In genomic region chr21:41809891-41810596, GRCh38 we compare ENCODE assay signal across 22 cellular contexts. TPM values are rescaled to one million over a fixed set of nuclear protein-coding genes. Genes with fewer than 3 reads are reported as not detected.
DNase-seq lines count a peak whose midpoint lies in the region; ATAC-seq and TF ChIP-seq lines count a peak whose summit lies in the region.
"Had no signal": no experiment of that assay in that cellular context is flagged by ENCODE, and none has a peak within 500 bp of the region (broad histone marks: within the 10 kb centered on the region; RNA-seq: fewer than 3 reads in every experiment).

No MANE protein-coding gene starts in this region.

- H3K27me3 ChIP-seq in osteoblast (ENCODE audit: insufficient read depth, low read length) (no peaks in the 10 kb centered on the region), WERI-Rb-1 (ENCODE audit: insufficient read depth, low read depth, severe bottlenecking) (no peaks in the 10 kb centered on the region)
- H3K27me3 ChIP-seq: BLaER1 treated with 17β-estradiol and CSF1 and Interleukin-3, amounts not matched to agents 10 nM and 100 nM had no signal

- no peak overlapping the region for H2AFZ ChIP-seq in osteoblast (ENCODE audit: low read length)
- H2AFZ ChIP-seq: GM23248 had no signal

- DNase-seq in GM10266 (ENCODE audit: extremely low spot score) (peak; percentile 16), GM20000 (ENCODE audit: low spot score) (peak; percentile 28), osteoblast (ENCODE audit: insufficient read length, low spot score, missing footprints) (peak; percentile 55), WERI-Rb-1 (no peak)
- DNase-seq: CD4-positive, CD25-positive, alpha-beta regulatory T cell; CD8-positive, alpha-beta memory T cell; COR-L47; DMS 273 treated with DMSO at 0.1 percent for 48 hours; DMS53; DND-41; EL; GM23248; HFFc6; KBM-7 had no signal

- TF ChIP-seq CTCF in GM10266 (IDR thresholded peaks at IDR 0.05; ENCODE audit: control insufficient read depth, insufficient read depth, low read depth, missing control alignments) (no peak), GM20000 (IDR thresholded peaks at IDR 0.05; ENCODE audit: extremely low read depth, missing control alignments) (no peak), osteoblast (IDR thresholded peaks at IDR 0.05; ENCODE audit: extremely low read depth, low read depth, low read length) (no peak), WERI-Rb-1 (IDR thresholded peaks at IDR 0.05; ENCODE audit: low read depth, low read length) (no peak)

- no peak overlapping the region for H3K4me2 ChIP-seq in osteoblast (ENCODE audit: insufficient read depth, low read length)
- H3K4me2 ChIP-seq: BLaER1 treated with 17β-estradiol and CSF1 and Interleukin-3, amounts not matched to agents 10 nM and 100 nM had no signal

- no peak overlapping the region for H3K4me3 ChIP-seq in osteoblast (ENCODE audit: insufficient read depth, low read length)
- H3K4me3 ChIP-seq in WERI-Rb-1 (ENCODE audit: low read depth, low read length) = no peak overlapping the region
- H3K4me3 ChIP-seq: BLaER1 treated with 17β-estradiol and CSF1 and Interleukin-3, amounts not matched to agents 10 nM and 100 nM; GM23248 had no signal

- H4K20me1 ChIP-seq in osteoblast (ENCODE audit: insufficient read depth, low read length) = peaks cover 4% of the 10 kb centered on the region

- H3K9me3 ChIP-seq in osteoblast (ENCODE audit: low read depth, low read length) (no peaks in the 10 kb centered on the region), WERI-Rb-1 (ENCODE audit: severe bottlenecking) (no peaks in the 10 kb centered on the region)
- H3K9me3 ChIP-seq: BLaER1 treated with 17β-estradiol and CSF1 and Interleukin-3, amounts not matched to agents 10 nM and 100 nM had no signal

- ATAC-seq in esophagus mucosa = peak; percentile 35
- ATAC-seq in HG03442 (IDR thresholded peaks at IDR 0.05; ENCODE audit: unreplicated experiment) = no peak
- no peak for ATAC-seq in HG03039 (IDR thresholded peaks at IDR 0.05; ENCODE audit: unreplicated experiment)
- ATAC-seq: HCT116, HepG2 had no signal

- peaks cover 7% of the 10 kb centered on the region for H3K79me2 ChIP-seq in osteoblast (ENCODE audit: insufficient read depth, low read length)

- H3K4me1 ChIP-seq in osteoblast (ENCODE audit: insufficient read depth, low read length) = no peaks in the 10 kb centered on the region
- H3K4me1 ChIP-seq: BLaER1 treated with 17β-estradiol and CSF1 and Interleukin-3, amounts not matched to agents 10 nM and 100 nM had no signal

- H3K36me3 ChIP-seq in osteoblast (ENCODE audit: insufficient read depth, low read length) = peaks cover 15% of the 10 kb centered on the region
- peaks cover 41% of the 10 kb centered on the region for H3K36me3 ChIP-seq in WERI-Rb-1

- H3K27ac ChIP-seq in osteoblast (ENCODE audit: low read depth, low read length) = no peak overlapping the region
- no peak overlapping the region for H3K27ac ChIP-seq in WERI-Rb-1
- H3K27ac ChIP-seq: BLaER1 treated with 17β-estradiol and CSF1 and Interleukin-3, amounts not matched to agents 10 nM and 100 nM; GM23248 had no signal

RNA-seq across cellular contexts. Expression of gene RIPK4, which starts 43.2 kb away (rescaled TPM):
- total RNA-seq in esophagus mucosa (51.1 TPM), osteoblast (0.29 and 2.2 TPM in 2 replicates)
- total RNA-seq: B cell, G401 had no signal

Comparison
In these comparisons a context has a peak if more than half of its experiments do, and no peak if none do; other contexts are left out.
1. RNA of gene RIPK4, which starts 43.2 kb away (total RNA-seq): 51.1 TPM in esophagus mucosa (single experiment); 0.29 to 2.2 TPM in osteoblast; every median in the first group is over 10 times any median in the second.